17 cellular contexts compared by ENCODE assay signal in the genomic region with DNA sequence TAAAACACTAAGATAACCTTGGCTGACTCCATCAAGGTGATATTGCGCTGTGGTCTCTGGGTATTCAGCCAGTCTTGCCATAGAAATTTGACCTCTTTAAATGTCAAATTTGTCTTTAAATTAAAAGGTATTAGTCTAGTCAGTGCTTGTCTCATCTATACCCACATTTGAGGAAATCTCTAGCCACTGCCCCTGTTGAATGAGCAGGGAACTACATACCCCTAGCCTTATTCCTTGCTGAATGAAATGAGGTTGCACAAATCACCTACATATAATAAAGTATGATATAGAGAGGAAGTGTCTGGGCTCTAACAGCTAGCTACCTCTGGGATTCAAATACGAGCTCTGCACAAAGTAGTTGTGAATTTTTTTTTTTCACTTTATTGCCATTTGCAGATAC.
DNase-seq lines count a peak whose midpoint lies in the region; ATAC-seq and TF ChIP-seq lines count a peak whose summit lies in the region.
"Had no signal": no experiment of that assay in that cellular context is flagged by ENCODE, and none has a peak within 500 bp of the region (broad histone marks: within the 10 kb centered on the region; RNA-seq: fewer than 3 reads in every experiment).

No MANE protein-coding gene starts in this region.

- H3K4me3 ChIP-seq in endodermal cell (ENCODE audit: low read length) (no peak overlapping the region), upper lobe of right lung (no peak overlapping the region)
- H3K4me3 ChIP-seq: A549; BLaER1 treated with 17β-estradiol and CSF1 and Interleukin-3, amounts not matched to agents 10 nM and 100 nM had no signal

- H2AK5ac ChIP-seq in H9 (ENCODE audit: insufficient read length, low read length), result no peak overlapping the region

- H3T11ph ChIP-seq in H9 (ENCODE audit: low read length), result no peak overlapping the region

- H2BK5ac ChIP-seq in H9 (ENCODE audit: insufficient read length, low read length), result no peak overlapping the region

- no peak overlapping the region for H3K4me2 ChIP-seq in H9 (ENCODE audit: insufficient read depth, insufficient read length, low read length)
- H3K4me2 ChIP-seq: A549; BLaER1 treated with 17β-estradiol and CSF1 and Interleukin-3, amounts not matched to agents 10 nM and 100 nM had no signal

- H3K4me1 Mint-ChIP-seq in H9 (no peaks in the 10 kb centered on the region), endodermal cell (peaks cover 11% of the 10 kb centered on the region)
- H3K4me1 Mint-ChIP-seq: B cell had no signal

- no peak overlapping the region for H3K18ac ChIP-seq in H9 (ENCODE audit: insufficient read length, low read depth, low read length)

- no peak overlapping the region for H2BK20ac ChIP-seq in H9 (ENCODE audit: low read depth, low read length, poor library complexity, severe bottlenecking)

- no peak overlapping the region for H2BK12ac ChIP-seq in H9 (ENCODE audit: insufficient read length, low read depth, low read length)

- H2BK15ac ChIP-seq in H9 (ENCODE audit: low read depth, low read length), result no peak overlapping the region

- H4K91ac ChIP-seq in H9 (ENCODE audit: insufficient read length, low read depth, low read length), result no peak overlapping the region

- H3K23ac ChIP-seq in H9 (ENCODE audit: insufficient read length, low read depth, low read length), result no peak overlapping the region

- H3K27me3 Mint-ChIP-seq in H9 (ENCODE audit: low read depth), result no peaks in the 10 kb centered on the region
- H3K27me3 Mint-ChIP-seq in endodermal cell (ENCODE audit: insufficient read depth), result no peaks in the 10 kb centered on the region
- H3K27me3 Mint-ChIP-seq: B cell; CD4-positive, alpha-beta T cell had no signal

- H3K79me1 ChIP-seq in H9 (ENCODE audit: insufficient read depth, low read depth, low read length, poor library complexity, severe bottlenecking), result no peaks in the 10 kb centered on the region

- no peaks in the 10 kb centered on the region for H4K20me1 ChIP-seq in H9 (ENCODE audit: control insufficient read depth, insufficient read depth, insufficient read length)
- H4K20me1 ChIP-seq: BLaER1 treated with 17β-estradiol and CSF1 and Interleukin-3, amounts not matched to agents 10 nM and 100 nM had no signal

- H3K27me3 ChIP-seq in H9 (ENCODE audit: insufficient read depth, low read length), result no peaks in the 10 kb centered on the region
- no peaks in the 10 kb centered on the region for H3K27me3 ChIP-seq in endodermal cell (ENCODE audit: control insufficient read depth, insufficient read depth, low read length, poor library complexity, severe bottlenecking)
- no peaks in the 10 kb centered on the region for H3K27me3 ChIP-seq in upper lobe of right lung
- H3K27me3 ChIP-seq: BLaER1 treated with 17β-estradiol and CSF1 and Interleukin-3, amounts not matched to agents 10 nM and 100 nM had no signal

- H3K79me2 ChIP-seq in H9 (ENCODE audit: insufficient read depth, low read length), result no peaks in the 10 kb centered on the region

- DNase-seq in H9, result no peak
- DNase-seq in endodermal cell, result no peak
- DNase-seq in upper lobe of right lung, result no peak
- DNase-seq: AML-193; Caco-2; Calu3; CD4-positive, alpha-beta T cell; CD8-positive, alpha-beta T cell; DMS79 treated with DMSO at 0.1 percent for 48 hours; GF-D8 had no signal

- H3K4ac ChIP-seq in H9 (ENCODE audit: low read depth, low read length), result no peak overlapping the region

- no peak overlapping the region for H2BK120ac ChIP-seq in H9 (ENCODE audit: low read depth, low read length, poor library complexity, severe bottlenecking)

- H3K36me3 ChIP-seq in endodermal cell (ENCODE audit: control insufficient read depth, insufficient read depth, low read length) (no peaks in the 10 kb centered on the region), upper lobe of right lung (no peaks in the 10 kb centered on the region)
- H3K36me3 ChIP-seq: BLaER1 treated with 17β-estradiol and CSF1 and Interleukin-3, amounts not matched to agents 10 nM and 100 nM had no signal

- H3K27ac ChIP-seq in H9 (ENCODE audit: insufficient read length, low read depth, low read length), result no peak overlapping the region
- no peak overlapping the region for H3K27ac ChIP-seq in endodermal cell (ENCODE audit: low read depth, low read length)
- H3K27ac ChIP-seq in upper lobe of right lung, result no peak overlapping the region
- H3K27ac ChIP-seq: 22Rv1; A549; BLaER1 treated with 17β-estradiol and CSF1 and Interleukin-3, amounts not matched to agents 10 nM and 100 nM; C4-2B had no signal

- no peak overlapping the region for H3K9ac ChIP-seq in H9 (ENCODE audit: extremely low read depth, insufficient read length, low read length)
- no peak overlapping the region for H3K9ac ChIP-seq in endodermal cell (ENCODE audit: extremely low read depth, low read length, poor library complexity, severe bottlenecking)
- H3K9ac ChIP-seq: BLaER1 treated with 17β-estradiol and CSF1 and Interleukin-3, amounts not matched to agents 10 nM and 100 nM had no signal

- H3K27ac Mint-ChIP-seq in H9 (no peak overlapping the region), endodermal cell (no peak overlapping the region)
- H3K27ac Mint-ChIP-seq: B cell; CD4-positive, alpha-beta T cell; CD8-positive, alpha-beta T cell had no signal

- no peak overlapping the region for H4K5ac ChIP-seq in H9 (ENCODE audit: insufficient read length, low read depth, low read length)

- H3K23me2 ChIP-seq in H9 (ENCODE audit: insufficient read length, low read depth, low read length, poor library complexity, severe bottlenecking), result no peaks in the 10 kb centered on the region

- WGBS in H9 (ENCODE audit: extremely low coverage, insufficient read length, low lambda C conversion rate), result no CpG with 5 or more reads among the region's 2 CpGs
- 88 to 100% methylated on average over 1 to 2 of the region's 2 CpGs for WGBS in endodermal cell (ENCODE audit: insufficient coverage in 1 of 2, insufficient read length in 1 of 2), 2 experiments

- TF ChIP-seq CTCF in H9 (conservative IDR thresholded peaks at IDR 0.05), result 0 out of 3 replicates have a peak, but pooled peaks have one; percentile 20
- peak; percentile 55 for TF ChIP-seq CTCF in endodermal cell (conservative IDR thresholded peaks at IDR 0.05)
- no peak for TF ChIP-seq CTCF in upper lobe of right lung (IDR thresholded peaks at IDR 0.05)

- H3K14ac ChIP-seq in H9 (ENCODE audit: insufficient read depth, low read length), result no peak overlapping the region

- H3K9me3 ChIP-seq in H9 (ENCODE audit: control insufficient read depth, low read depth, low read length), result no peaks in the 10 kb centered on the region
- no peaks in the 10 kb centered on the region for H3K9me3 ChIP-seq in endodermal cell (ENCODE audit: control insufficient read depth, low read length)
- no peaks in the 10 kb centered on the region for H3K9me3 ChIP-seq in upper lobe of right lung
- H3K9me3 ChIP-seq: BLaER1 treated with 17β-estradiol and CSF1 and Interleukin-3, amounts not matched to agents 10 nM and 100 nM; Caco-2 had no signal

- H2AFZ ChIP-seq in H9 (ENCODE audit: low read length), result no peak overlapping the region

- H3K4me1 ChIP-seq in H9 (ENCODE audit: insufficient read depth, low read length), result no peaks in the 10 kb centered on the region
- H3K4me1 ChIP-seq in endodermal cell (ENCODE audit: control insufficient read depth, insufficient read depth, low read length), result no peaks in the 10 kb centered on the region
- no peaks in the 10 kb centered on the region for H3K4me1 ChIP-seq in upper lobe of right lung
- H3K4me1 ChIP-seq: BLaER1 treated with 17β-estradiol and CSF1 and Interleukin-3, amounts not matched to agents 10 nM and 100 nM; Caco-2 had no signal

- no peak overlapping the region for H4K8ac ChIP-seq in H9 (replicated peaks; ENCODE audit: insufficient read length, low read depth, low read length)

- H3K36me3 Mint-ChIP-seq in H9 (ENCODE audit: insufficient read depth in 1 of 3, low read depth in 3 of 3) (no peaks in the 10 kb centered on the region), endodermal cell (ENCODE audit: low read depth) (no peaks in the 10 kb centered on the region)
- H3K36me3 Mint-ChIP-seq: CD8-positive, alpha-beta T cell had no signal

- H3K9me3 Mint-ChIP-seq in H9, result no peaks in the 10 kb centered on the region
- H3K9me3 Mint-ChIP-seq in endodermal cell, result no peaks in the 10 kb centered on the region

- no peak overlapping the region for H3K56ac ChIP-seq in H9 (ENCODE audit: insufficient read length, low read depth, low read length)

- ATAC-seq in HG03159 (IDR thresholded peaks at IDR 0.05; ENCODE audit: unreplicated experiment) (peak; percentile 47), upper lobe of right lung (no peak), HG03095 (IDR thresholded peaks at IDR 0.05; ENCODE audit: unreplicated experiment) (no peak)
- ATAC-seq: CD8-positive, alpha-beta T cell had no signal

- H3K4me3 Mint-ChIP-seq in H9 (no peak overlapping the region), endodermal cell (no peak overlapping the region)
- H3K4me3 Mint-ChIP-seq: B cell; CD4-positive, alpha-beta T cell; CD8-positive, alpha-beta T cell had no signal

- intact Hi-C loops in upper lobe of right lung (cut with DNase I), result no loop called here
